Comparison of ENCODE assay signal across 1 cellular context in genomic region chr19:1652471-1653299, GRCh38.
TF ChIP-seq lines count a peak whose summit lies in the region.

TCF3 (minus strand) TSS chr19:1652615; CDS start chr19:1650248, 2,367 bp downstream.

TF ChIP-seq in HCT116, 20 proteins besides CTCF, POLR2A, EP300 and RAD21 (continued from another document):
- no peak for TF ChIP-seq REST (IDR thresholded peaks at IDR 0.05; ENCODE audit: low read depth)
- TF ChIP-seq EZH2phosphoT487 (IDR thresholded peaks at IDR 0.05; ENCODE audit: borderline replicate concordance) = no peak
- TF ChIP-seq ZNF274 (IDR thresholded peaks at IDR 0.05; ENCODE audit: low read depth, low read length) = no peak
- TF ChIP-seq TCF7L2 (IDR thresholded peaks at IDR 0.05; ENCODE audit: borderline replicate concordance, extremely low read depth, insufficient read depth, insufficient read length) = no peak
- no peak; the same call in none of the 2 replicates for TF ChIP-seq EGR1 (IDR thresholded peaks at IDR 0.05; ENCODE audit: low read depth)
- no peak for TF ChIP-seq SRF (IDR thresholded peaks at IDR 0.05; ENCODE audit: low read depth)
- TF ChIP-seq EZH2 (IDR thresholded peaks at IDR 0.05) = no peak
- TF ChIP-seq SIN3A (IDR thresholded peaks at IDR 0.05; ENCODE audit: low read depth) = no peak
- TF ChIP-seq CBX3 (IDR thresholded peaks at IDR 0.05; ENCODE audit: low read depth) = no peak; the same call in 1 of the 2 replicates
- TF ChIP-seq FOSL1 (IDR thresholded peaks at IDR 0.05; ENCODE audit: low read depth) = no peak
- TF ChIP-seq ZFX (IDR thresholded peaks at IDR 0.05) = no peak
- TF ChIP-seq ELF1 (IDR thresholded peaks at IDR 0.05; ENCODE audit: borderline replicate concordance, low read depth) = no peak
- TF ChIP-seq SP1 (IDR thresholded peaks at IDR 0.05; ENCODE audit: low read depth) = peak; percentile 99
- peak; percentile 3 for TF ChIP-seq YY1 (IDR thresholded peaks at IDR 0.05; ENCODE audit: extremely low read depth, insufficient replicate concordance, low read depth, low read length)
- no peak for TF ChIP-seq JUND (IDR thresholded peaks at IDR 0.05)
- TF ChIP-seq POLR2AphosphoS5 (IDR thresholded peaks at IDR 0.05; ENCODE audit: low read depth, low read length) = peak; percentile 61
- no peak for TF ChIP-seq CEBPB (IDR thresholded peaks at IDR 0.05; ENCODE audit: low read depth)
- no peak for TF ChIP-seq ATF3 (IDR thresholded peaks at IDR 0.05)
- peak; percentile 89 for TF ChIP-seq ZBTB33 (IDR thresholded peaks at IDR 0.05; ENCODE audit: extremely low read depth, insufficient replicate concordance, low read length)
